ENCODE assay signal across 11 cellular contexts in genomic region chrX:23332888-23333821, GRCh38. TPM values are rescaled to one million over a fixed set of nuclear protein-coding genes. Genes with fewer than 3 reads are reported as not detected.
A peak's percentile ranks its signal among the peaks of the same experiment; 100 is the strongest.
DNase-seq lines count a peak whose midpoint lies in the region; ATAC-seq lines count a peak whose summit lies in the region.
"Had no signal": no experiment of that assay in that cellular context is flagged by ENCODE, and none has a peak within 500 bp of the region (broad histone marks: within the 10 kb centered on the region; RNA-seq: fewer than 3 reads in every experiment).

No MANE protein-coding gene starts in this region.

- H3K4me1 ChIP-seq in NT2/D1 (ENCODE audit: insufficient read depth, insufficient read length) (peaks cover 2% of the 10 kb centered on the region), skeletal muscle satellite cell (ENCODE audit: control insufficient read depth, insufficient read depth, low read length) (peaks cover 9% of the 10 kb centered on the region)

- peak overlapping the region; percentile 64 for H3K4me2 ChIP-seq in skeletal muscle satellite cell (ENCODE audit: low read length)

- H3K36me3 ChIP-seq in NT2/D1 (ENCODE audit: insufficient read depth, insufficient read length, low read length) = no peaks in the 10 kb centered on the region
- H3K36me3 ChIP-seq in skeletal muscle satellite cell (ENCODE audit: insufficient read depth, low read length) = no peaks in the 10 kb centered on the region

- H3K9ac ChIP-seq in NT2/D1 (ENCODE audit: insufficient read length, low read depth) (peak overlapping the region; percentile 67), skeletal muscle satellite cell (ENCODE audit: low read depth, low read length) (no peak overlapping the region)

- H3K4me3 ChIP-seq in NT2/D1 (ENCODE audit: insufficient read length, low read depth) (peak overlapping the region; percentile 46), iPS-18c (ENCODE audit: insufficient read depth, low read depth, low read length) (peak overlapping the region; percentile 71), skeletal muscle satellite cell (ENCODE audit: low read length) (peak overlapping the region; percentile 42)

- H3K27me3 ChIP-seq in NT2/D1 (ENCODE audit: insufficient read depth, insufficient read length) (peaks cover 57% of the 10 kb centered on the region), skeletal muscle satellite cell (ENCODE audit: control insufficient read depth, insufficient read depth, low read length) (peaks cover 70% of the 10 kb centered on the region)

- H3K9me3 ChIP-seq in NT2/D1 (ENCODE audit: insufficient read depth, low read length) (no peaks in the 10 kb centered on the region), iPS-18c (ENCODE audit: control insufficient read depth, insufficient read depth, low read length) (no peaks in the 10 kb centered on the region), skeletal muscle satellite cell (replicated peaks; ENCODE audit: low read length) (no peaks in the 10 kb centered on the region)

- no peak for ATAC-seq in GM21529 (IDR thresholded peaks at IDR 0.05; ENCODE audit: unreplicated experiment)
- ATAC-seq in GM18511 (IDR thresholded peaks at IDR 0.05; ENCODE audit: unreplicated experiment) = no peak

- DNase-seq in NCI-H1417 (lab: John Stamatoyannopoulos, UW) = peak in 2 of 3 experiments; percentile 46 to 57
- DNase-seq in NCI-H1417 treated with DMSO at 0.1 percent for 48 hours (lab: John Stamatoyannopoulos, UW) = no peak
- no peak for DNase-seq in NT2/D1 (ENCODE audit: low read depth, low spot score)
- no peak for DNase-seq in medulla oblongata (ENCODE audit: extremely low spot score)
- DNase-seq: ACHN, NCI-H2029 had no signal

RNA-seq across cellular contexts. Expression of gene PTCHD1, which starts 1.5 kb away (rescaled TPM):
- under 0.01 TPM in 1 of 2 replicates, not detected in the other for total RNA-seq in skeletal muscle satellite cell (2012; rRNA removed)
- total RNA-seq: T-helper 1 cell treated with Interleukin-12 subunit alpha and Interleukin-12 subunit beta and Interleukin-4 antibody, amounts not matched to agents 30 ng/mL and 1 ng/mL, for 36 hours had no signal

Comparison
In these comparisons a context has a peak if more than half of its experiments do, and no peak if none do; other contexts are left out.
1. DNase-seq: peak in NCI-H1417 (2 of 3); none in NCI-H1417 treated with DMSO at 0.1 percent for 48 hours (single experiment), NT2/D1 (single experiment) and medulla oblongata (single experiment).
2. Peak in every context shown above with its lines, with median percentiles within 50 percentile points of each other: H3K4me3 ChIP-seq.